8 cellular contexts compared by ENCODE assay signal in the genomic region with DNA sequence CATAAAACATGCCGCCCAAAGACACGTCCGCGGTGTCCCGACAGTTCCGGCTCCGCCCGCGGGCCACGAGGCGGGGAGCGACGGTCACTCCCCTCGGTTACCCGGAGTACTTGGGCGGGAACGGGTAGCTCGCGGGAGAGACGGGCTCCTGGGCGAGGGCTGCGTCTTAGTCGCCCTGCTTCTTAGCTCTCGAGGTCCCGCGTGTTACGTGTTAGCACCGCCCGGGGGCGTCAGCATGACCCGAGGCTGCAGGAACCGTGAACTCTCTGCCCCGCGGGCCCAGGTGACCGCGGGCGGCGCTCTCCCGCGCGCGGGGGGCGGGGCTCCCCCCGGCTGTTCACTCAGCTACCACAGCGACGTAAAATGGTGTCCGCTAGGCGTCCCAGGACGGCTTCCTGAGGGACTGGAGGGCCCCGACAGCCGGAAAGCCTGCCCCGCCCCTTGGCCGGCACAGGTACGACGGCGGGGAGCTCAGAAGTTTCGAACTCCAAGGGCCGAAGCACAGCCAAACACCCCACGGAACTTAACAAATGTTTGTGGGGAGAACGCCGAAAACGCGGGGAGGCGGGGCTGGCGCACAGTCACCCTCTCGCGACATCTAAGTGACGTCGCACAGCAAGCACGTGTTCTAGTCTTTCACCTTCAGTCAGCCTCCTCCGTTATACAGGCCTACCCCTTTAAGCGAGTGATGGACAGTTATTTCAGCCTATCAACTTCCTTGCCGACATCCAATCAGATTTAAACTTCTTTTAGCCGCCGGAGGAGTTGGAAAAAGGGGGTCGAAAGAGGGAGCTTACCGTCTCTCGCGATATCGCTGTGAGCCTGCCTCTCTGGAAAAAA. TPM values are rescaled to one million over a fixed set of nuclear protein-coding genes. Genes with fewer than 3 reads are reported as not detected.
A peak's percentile ranks its signal among the peaks of the same experiment; 100 is the strongest.
DNase-seq lines count a peak whose midpoint lies in the region; TF ChIP-seq lines count a peak whose summit lies in the region.

No MANE protein-coding gene starts in this region.

- H2AFZ ChIP-seq in Loucy (ENCODE audit: low read length) (peak overlapping the region; percentile 92), neuron (ENCODE audit: low read depth, low read length) (peak overlapping the region; percentile 90)

- H3K27me3 ChIP-seq in H7 (ENCODE audit: control insufficient read depth, insufficient read depth, low read length) (no peaks in the 10 kb centered on the region), Loucy (ENCODE audit: insufficient read depth, low read length, poor library complexity, severe bottlenecking) (no peaks in the 10 kb centered on the region), neuron (ENCODE audit: insufficient read depth, low read length) (no peaks in the 10 kb centered on the region)

- H3K27ac ChIP-seq in RWPE1 (peak overlapping the region; percentile 99), substantia nigra (ENCODE audit: low read depth, low read length, poor library complexity, severe bottlenecking) (peak overlapping the region; percentile 95)

- H3K79me2 ChIP-seq in Loucy (ENCODE audit: insufficient read depth, low read length), result peaks cover 56% of the 10 kb centered on the region

- POLR2A ChIA-PET in RWPE1 (lab: Yijun Ruan, JAX; ENCODE audit: low non-redundant PET), result interaction anchor here (0.9 to 1.1 kb wide), 3 partner anchors 13 to 246 kb away, joined by 3 to 5 read pairs (median 4); no protein-coding TSS in a partner anchor

- TF ChIP-seq CTCF in Loucy (conservative IDR thresholded peaks at IDR 0.05; ENCODE audit: low read length), result peak; percentile 49
- peak; percentile 57 for TF ChIP-seq CTCF in RWPE1 (conservative IDR thresholded peaks at IDR 0.05; ENCODE audit: low read depth)
- peak; percentile 47 for TF ChIP-seq CTCF in foreskin fibroblast (IDR thresholded peaks at IDR 0.05; ENCODE audit: low read depth, low read length)

- DNase-seq in ELR (ENCODE audit: low read depth) (peak; percentile 100), H7 (peak; percentile 95), RWPE1 (ENCODE audit: low spot score) (peak; percentile 99), foreskin fibroblast (peak; percentile 100), substantia nigra (lab: John Stamatoyannopoulos, UW) (peak in 47 of 49 donors; percentile 79 to 100 (median 99))
- peak; percentile 90 for DNase-seq in activated effector memory CD4-positive, alpha-beta T cell treated with Interleukin-2 at 50 U/mL for 16 hours

- H3K36me3 ChIP-seq in H7 (replicated peaks; ENCODE audit: control insufficient read depth, insufficient read depth, low read length) (peaks cover 15% of the 10 kb centered on the region), Loucy (ENCODE audit: insufficient read depth, low read length) (peaks cover 25% of the 10 kb centered on the region), neuron (ENCODE audit: insufficient read depth, low read length) (peaks cover 24% of the 10 kb centered on the region)

- no peaks in the 10 kb centered on the region for H3F3A ChIP-seq in Loucy (ENCODE audit: low read depth)

- no peaks in the 10 kb centered on the region for H3K9me2 ChIP-seq in Loucy (replicated peaks; ENCODE audit: low read depth, low read length)

- CTCF ChIA-PET in RWPE1 (lab: Yijun Ruan, JAX), result interaction anchor here (0.6 to 1.7 kb wide), 9 partner anchors 11 to 855 kb away, joined by 3 to 6 read pairs (median 3); no protein-coding TSS in a partner anchor

- H3K4me3 ChIP-seq in H7 (ENCODE audit: insufficient read depth, low read depth, low read length) (peak overlapping the region; percentile 99), Loucy (ENCODE audit: low read length, poor library complexity, severe bottlenecking) (peak overlapping the region; percentile 78), foreskin fibroblast (ENCODE audit: low read depth in 1 of 2, low read length in 2 of 2) (peak overlapping the region; percentile 64 to 90), neuron (ENCODE audit: low read length) (peak overlapping the region; percentile 86)

- H3K4me2 ChIP-seq in Loucy (ENCODE audit: low read depth, low read length, poor library complexity, severe bottlenecking), result peak overlapping the region; percentile 92

- H3K9ac ChIP-seq in Loucy (ENCODE audit: low read depth, low read length, poor library complexity, severe bottlenecking), result peak overlapping the region; percentile 85

- H3K9me3 ChIP-seq in Loucy (ENCODE audit: insufficient read depth, low read depth, low read length) (no peaks in the 10 kb centered on the region), neuron (ENCODE audit: low read length) (peaks cover 4% of the 10 kb centered on the region)

- H3K4me1 ChIP-seq in Loucy (ENCODE audit: insufficient read depth, low read length, poor library complexity, severe bottlenecking) (peaks cover 44% of the 10 kb centered on the region), neuron (ENCODE audit: insufficient read depth, low read length) (peaks cover 39% of the 10 kb centered on the region)

- peaks cover 40% of the 10 kb centered on the region for H4K20me1 ChIP-seq in Loucy (ENCODE audit: insufficient read depth, low read length, poor library complexity, severe bottlenecking)

RNA-seq across cellular contexts. Expression of a gene that starts 0.8 kb away (rescaled TPM):
- total RNA-seq in H7 (2014; rRNA removed; shearing (Covaris generic)), result 56.6 and 79.9 TPM in 2 replicates

RNA-seq across cellular contexts. Expression of a gene that starts 52.4 kb away (rescaled TPM):
- 0.41 and 0.42 TPM in 2 replicates for total RNA-seq in H7 (2014; rRNA removed; shearing (Covaris generic))

Comparison
In these comparisons a context has a peak if more than half of its experiments do, and no peak if none do; other contexts are left out.
1. Peak in every context shown above with its lines: DNase-seq, H3K4me3 ChIP-seq and H3K27ac ChIP-seq.